8 cellular contexts compared by ENCODE assay signal in genomic region chr3:48429416-48430358, GRCh38. TPM values are rescaled to one million over a fixed set of nuclear protein-coding genes. Genes with fewer than 3 reads are reported as not detected.
DNase-seq lines count a peak whose midpoint lies in the region; ATAC-seq and TF ChIP-seq lines count a peak whose summit lies in the region.

TSS of gene PLXNB1 (minus strand) at chr3:48430086. CDS start at chr3:48424611, 5,475 bp downstream.

- TF ChIP-seq CTCF in thoracic aorta (IDR thresholded peaks at IDR 0.05): no peak

- H3K18ac ChIP-seq in neuronal stem cell (ENCODE audit: low read length): peak within 1 kb of the TSS; percentile 93

- H3K23ac ChIP-seq in neuronal stem cell (ENCODE audit: low read depth, low read length, poor library complexity): peak within 1 kb of the TSS; percentile 12

- H3K27ac Mint-ChIP-seq in activated naive CD4-positive, alpha-beta T cell treated with anti-CD3 and anti-CD28 coated beads, Interleukin-2, amount 50 U/mL, for 72 hours: peak within 1 kb of the TSS; percentile 58 to 79

- peak within 1 kb of the TSS; percentile 84 for H3K4me2 ChIP-seq in neuronal stem cell (ENCODE audit: insufficient read depth, low read length, poor library complexity, severe bottlenecking)

- under 1% methylated on average over 80 of the region's 80 CpGs for WGBS in HUES64
- WGBS in neuronal stem cell (ENCODE audit: extremely low coverage in 2 of 2, insufficient read length in 2 of 2, insufficient replicate concordance in 1 of 2), 2 donors: no CpG with 5 or more reads among the region's 80 CpGs

- peak within 1 kb of the TSS; percentile 96 for H3K9ac ChIP-seq in HUES64 (ENCODE audit: low read depth, low read length)
- peak within 1 kb of the TSS; percentile 94 for H3K9ac ChIP-seq in neuronal stem cell (ENCODE audit: low read depth, low read length, poor library complexity)

- H3K4me3 ChIP-seq in HUES64 (ENCODE audit: low read length) (peak within 1 kb of the TSS; percentile 85), neuronal stem cell (ENCODE audit: low read length in 2 of 2) (peak within 1 kb of the TSS; percentile 77 to 84), thoracic aorta (peak within 1 kb of the TSS; percentile 88)

- H2AK5ac ChIP-seq in neuronal stem cell (ENCODE audit: low read depth, low read length): peak within 1 kb of the TSS; percentile 88

- H3K9me3 ChIP-seq in HUES64 (ENCODE audit: insufficient read depth, low read depth, low read length) (no peaks in the 10 kb centered on the region), neuronal stem cell (replicated peaks in 1 of 2; ENCODE audit: control insufficient read depth in 2 of 2, insufficient read depth in 1 of 2, low read depth in 1 of 2, low read length in 2 of 2) (no peaks in the 10 kb centered on the region), thoracic aorta (no peaks in the 10 kb centered on the region)

- H2AFZ ChIP-seq in neuronal stem cell (ENCODE audit: low read length): peak within 1 kb of the TSS; percentile 88

- H2BK15ac ChIP-seq in neuronal stem cell (ENCODE audit: low read length): peak within 1 kb of the TSS; percentile 34

- peaks cover 22% of the 10 kb centered on the region for H3K79me1 ChIP-seq in neuronal stem cell (ENCODE audit: low read depth, low read length)

- H3K36me3 Mint-ChIP-seq in activated naive CD4-positive, alpha-beta T cell treated with anti-CD3 and anti-CD28 coated beads, Interleukin-2, amount 50 U/mL, for 72 hours: no peaks in the 10 kb centered on the region

- H3K4ac ChIP-seq in neuronal stem cell (ENCODE audit: low read length): no peak within 1 kb of the TSS

- H4K8ac ChIP-seq in neuronal stem cell (ENCODE audit: low read depth, low read length): peak within 1 kb of the TSS; percentile 73

- peaks cover 23% of the 10 kb centered on the region for H3K4me1 ChIP-seq in HUES64 (ENCODE audit: insufficient read depth, low read length)
- peaks cover 23 to 47% of the 10 kb centered on the region in 2 donors for H3K4me1 ChIP-seq in neuronal stem cell (ENCODE audit: control insufficient read depth in 2 of 2, insufficient read depth in 1 of 2, low read depth in 1 of 2, low read length in 2 of 2)
- H3K4me1 ChIP-seq in thoracic aorta (ENCODE audit: control insufficient read depth in 1 of 2, low read depth in 2 of 2): peaks cover 36 to 51% of the 10 kb centered on the region in 2 donors

- H2BK120ac ChIP-seq in neuronal stem cell (ENCODE audit: low read depth, low read length): peak within 1 kb of the TSS; percentile 78

- H2BK12ac ChIP-seq in neuronal stem cell (ENCODE audit: low read length): peak within 1 kb of the TSS; percentile 36

- H2BK5ac ChIP-seq in neuronal stem cell (ENCODE audit: low read length): peak within 1 kb of the TSS; percentile 91

- peak within 1 kb of the TSS; percentile 93 for H3K27ac ChIP-seq in HUES64 (ENCODE audit: low read depth, low read length)
- H3K27ac ChIP-seq in neuronal stem cell (replicated peaks; ENCODE audit: low read length): peak within 1 kb of the TSS; percentile 92
- H3K27ac ChIP-seq in thoracic aorta: peak within 1 kb of the TSS; percentile 93 to 96

- H3K36me3 ChIP-seq in HUES64 (ENCODE audit: insufficient read depth, low read length) (peaks cover 31% of the 10 kb centered on the region), neuronal stem cell (replicated peaks in 1 of 2; ENCODE audit: control insufficient read depth in 2 of 2, insufficient read depth in 2 of 2, low read length in 2 of 2) (peaks cover 16 to 63% of the 10 kb centered on the region in 2 donors), thoracic aorta (no peaks in the 10 kb centered on the region)

- DNase-seq in EH (ENCODE audit: low read depth) (peak; percentile 63), SHP77 treated with DMSO at 0.1 percent for 48 hours (lab: John Stamatoyannopoulos, UW) (peak; percentile 65), glomerular visceral epithelial cell (ENCODE audit: extremely low spot score) (peak; percentile 76), neuronal stem cell (ENCODE audit: low spot score) (peak; percentile 76), thoracic aorta (ENCODE audit: low spot score) (peak; percentile 52), GF-D8 (lab: John Stamatoyannopoulos, UW) (no peak)
- DNase-seq in activated naive CD4-positive, alpha-beta T cell treated with anti-CD3 and anti-CD28 coated beads, Interleukin-2, amount 50 U/mL, for 72 hours (ENCODE audit: low spot score in 2 of 2): peak; percentile 55 to 64

- H3K27me3 ChIP-seq in HUES64 (ENCODE audit: insufficient read depth, low read length) (no peaks in the 10 kb centered on the region), neuronal stem cell (ENCODE audit: control insufficient read depth in 3 of 3, insufficient read depth in 3 of 3, low read depth in 1 of 3, low read length in 3 of 3) (no peaks in the 10 kb centered on the region), thoracic aorta (replicated peaks; ENCODE audit: insufficient read depth) (no peaks in the 10 kb centered on the region)

- H3K14ac ChIP-seq in neuronal stem cell (ENCODE audit: low read length): no peak within 1 kb of the TSS

- ATAC-seq in activated naive CD4-positive, alpha-beta T cell treated with anti-CD3 and anti-CD28 coated beads, Interleukin-2, amount 50 U/mL, for 72 hours: peak; percentile 62 to 73
- ATAC-seq in thoracic aorta (ENCODE audit: insufficient number of reproducible peaks, low FRiP score, low read depth): no peak

- H3K9me3 Mint-ChIP-seq in activated naive CD4-positive, alpha-beta T cell treated with anti-CD3 and anti-CD28 coated beads, Interleukin-2, amount 50 U/mL, for 72 hours: no peaks in the 10 kb centered on the region

- H4K91ac ChIP-seq in neuronal stem cell (ENCODE audit: low read depth, low read length, poor library complexity): peak within 1 kb of the TSS; percentile 50

RNA-seq across cellular contexts. Expression of gene PLXNB1, which starts in this region (rescaled TPM):
- 81.0 TPM for polyA plus RNA-seq in HUES64 (2013, experiment 1 of 2)
- polyA plus RNA-seq in HUES64 (2013, experiment 2 of 2): 87.6 TPM
- total RNA-seq in activated naive CD4-positive, alpha-beta T cell treated with anti-CD3 and anti-CD28 coated beads, Interleukin-2, amount 50 U/mL, for 72 hours: 1 to 10 TPM; 3.0 to 7.3 TPM
- 99.5 TPM for polyA plus RNA-seq in neuronal stem cell (2013, experiment 1 of 2)
- 94.2 TPM for polyA plus RNA-seq in neuronal stem cell (2013, experiment 2 of 2)
- 100 to 1,000 TPM; 177 to 210 TPM for total RNA-seq in thoracic aorta

Comparison
In these comparisons a context has a peak if more than half of its experiments do, and no peak if none do; other contexts are left out.
1. RNA of gene PLXNB1 (total RNA-seq): 177 to 210 TPM in thoracic aorta; 3.0 to 7.3 TPM in activated naive CD4-positive, alpha-beta T cell treated with anti-CD3 and anti-CD28 coated beads, Interleukin-2, amount 50 U/mL, for 72 hours; every median in the first group is over 10 times any median in the second.
2. Peak in every context shown above with its lines, with median percentiles within 50 percentile points of each other: H3K27ac ChIP-seq and H3K4me3 ChIP-seq.